In genomic region chr12:116916714-116917114, GRCh38 we compare ENCODE assay signal across 9 cellular contexts. TPM values are rescaled to one million over a fixed set of nuclear protein-coding genes. Genes with fewer than 3 reads are reported as not detected.
DNase-seq lines count a peak whose midpoint lies in the region; ATAC-seq, FAIRE-seq and TF ChIP-seq lines count a peak whose summit lies in the region.
"Had no signal": no experiment of that assay in that cellular context is flagged by ENCODE, and none has a peak within 500 bp of the region (broad histone marks: within the 10 kb centered on the region; RNA-seq: fewer than 3 reads in every experiment).

No MANE protein-coding gene starts in this region.

- ATAC-seq in GM19452 (IDR thresholded peaks at IDR 0.05; ENCODE audit: unreplicated experiment) (peak; percentile 80), HG03469 (IDR thresholded peaks at IDR 0.05; ENCODE audit: unreplicated experiment) (peak; percentile 81), K562 (peak; percentile 80)

- H3K9me3 ChIP-seq in SJSA1 (replicated peaks) (0 out of 2 replicates have a peak, but pooled peaks cover 4% of the 10 kb centered on the region), K562 (replicated peaks; ENCODE audit: control insufficient read depth, insufficient read depth, low read depth, low read length) (no peaks in the 10 kb centered on the region), sigmoid colon (no peaks in the 10 kb centered on the region)

- TF ChIP-seq CTCF in K562 (IDR thresholded peaks at IDR 0.05 in 2 of 3, conservative IDR thresholded peaks at IDR 0.05 in 1 of 3; ENCODE audit: insufficient read depth in 2 of 3, low read depth in 1 of 3, low read length in 3 of 3) (peak; percentile 56 to 76 (median 62)), sigmoid colon (IDR thresholded peaks at IDR 0.05) (no peak)

- FAIRE-seq in K562 (lab: Jason Lieb, UNC), result peak; percentile 81

- H3K9ac ChIP-seq in K562 (ENCODE audit: insufficient read depth in 1 of 2, low read depth in 2 of 2, low read length in 2 of 2), result peak overlapping the region in 1 of 2 experiments; percentile 27; a peak in 2 of 4 replicates

- peak overlapping the region; percentile 59 for H3K4me2 ChIP-seq in K562 (ENCODE audit: insufficient read depth, low read length)

- H3K27ac ChIP-seq in SJSA1, result no peak overlapping the region; the same call in 1 of the 2 replicates
- H3K27ac ChIP-seq in K562 (ENCODE audit: extremely low read depth, low read depth, low read length), result peak overlapping the region; percentile 34; the same call in 1 of the 3 replicates
- H3K27ac ChIP-seq in sigmoid colon, result no peak overlapping the region

- peak; percentile 49 to 75 for TF ChIP-seq RAD21 in K562 (CRISPR knock-in tag; conservative IDR thresholded peaks at IDR 0.05 in 1 of 2, IDR thresholded peaks at IDR 0.05 in 1 of 2)

- 8% methylated on average over 4 of the region's 5 CpGs for WGBS in K562 (ENCODE audit: insufficient coverage, low coverage, missing lambda C conversion rate)
- WGBS in sigmoid colon, 2 donors, result 60 to 64% methylated on average over 5 of the region's 5 CpGs

- peaks cover 38% of the 10 kb centered on the region for H3K36me3 ChIP-seq in SJSA1
- H3K36me3 ChIP-seq in K562 (ENCODE audit: control insufficient read depth, insufficient read depth, low read length), result peaks cover 10% of the 10 kb centered on the region; the same call in 2 of the 3 replicates
- H3K36me3 ChIP-seq in sigmoid colon, result peaks cover 0 to 7% (median 0%) of the 10 kb centered on the region in 4 donors

- no peaks in the 10 kb centered on the region for H4K20me1 ChIP-seq in K562 (replicated peaks; ENCODE audit: control insufficient read depth, insufficient read depth, low read length)

- H3K9me1 ChIP-seq in K562 (ENCODE audit: control insufficient read depth, insufficient read depth, low read length), result no peaks in the 10 kb centered on the region

- H3K4me1 ChIP-seq in SJSA1 (replicated peaks) (peaks cover 17% of the 10 kb centered on the region), K562 (replicated peaks in 1 of 2; ENCODE audit: control insufficient read depth in 2 of 2, insufficient read depth in 2 of 2, low read length in 2 of 2) (peaks cover 19 to 48% of the 10 kb centered on the region in 2 experiments), sigmoid colon (peaks cover 0 to 15% (median 9%) of the 10 kb centered on the region in 4 donors)

- no peak for TF ChIP-seq POLR2A in K562 (conservative IDR thresholded peaks at IDR 0.05)
- TF ChIP-seq POLR2A in sigmoid colon (IDR thresholded peaks at IDR 0.05), result no peak

- peaks cover 47% of the 10 kb centered on the region for H3K79me2 ChIP-seq in K562 (ENCODE audit: control insufficient read depth, insufficient read depth, low read length)

- H3K27me3 ChIP-seq in SJSA1 (replicated peaks), result no peaks in the 10 kb centered on the region
- no peaks in the 10 kb centered on the region for H3K27me3 ChIP-seq in K562 (ENCODE audit: control insufficient read depth in 2 of 2, insufficient read depth in 2 of 2, low read length in 2 of 2)
- H3K27me3 ChIP-seq in sigmoid colon, result no peaks in the 10 kb centered on the region

- CTCF ChIA-PET in K562 (lab: Yijun Ruan, JAX; ENCODE audit: low intra/inter-chr PET ratio), result no interaction called here

- peak; percentile 13 for DNase-seq in DMS 273 treated with DMSO at 0.1 percent for 48 hours (lab: John Stamatoyannopoulos, UW)
- peak; percentile 68 to 76 for DNase-seq in SJSA1 (ENCODE audit: low read depth in 1 of 2, low spot score in 2 of 2)
- peak; percentile 65 to 83 (median 71) for DNase-seq in K562 (ENCODE audit: extremely low read depth in 1 of 4, low spot score in 3 of 4)
- peak; percentile 16 for DNase-seq in mucosa of gallbladder (ENCODE audit: low spot score)
- DNase-seq in inferior parietal cortex (ENCODE audit: extremely low spot score), result no peak
- no peak for DNase-seq in sigmoid colon

- H3K4me3 ChIP-seq in SJSA1, result no peak overlapping the region
- no peak overlapping the region for H3K4me3 ChIP-seq in K562
- H3K4me3 ChIP-seq in sigmoid colon, result no peak overlapping the region

- TF ChIP-seq EP300 in K562 (IDR thresholded peaks at IDR 0.05; ENCODE audit: low read length) (peak; percentile 4; the same call in 1 of the 2 replicates), sigmoid colon (IDR thresholded peaks at IDR 0.05) (no peak)

- no TSS peak for BruUV-seq in K562 (replicated peaks; lab: Mats Ljungman, UMichigan)

- intact Hi-C loops in K562 (cut with micrococcal nuclease), result loop anchor here (2.0 kb wide), 1 partner anchor 214 kb away; no protein-coding TSS in a partner anchor
- intact Hi-C loops in sigmoid colon (cut with DNase I), result loop anchor here (5.0 kb wide), 1 partner anchor 99 kb away; no protein-coding TSS in a partner anchor

- in situ Hi-C loops in K562 (cut with MboI), result no loop called here

- no peak overlapping the region for H2AFZ ChIP-seq in K562 (ENCODE audit: low read depth, low read length)

- POLR2A ChIA-PET in K562 (lab: Yijun Ruan, JAX), result interaction anchor here (1.0 to 1.1 kb wide), 2 partner anchors 10 to 74 kb away, joined by 3 to 6 read pairs; no protein-coding TSS in a partner anchor

TF ChIP-seq in K562, 482 proteins besides CTCF, POLR2A, EP300 and RAD21 (continues in another document):
- TF ChIP-seq TBL1XR1 (IDR thresholded peaks at IDR 0.05; ENCODE audit: low read length in 2 of 2), result no peak
- no peak for TF ChIP-seq ZNF707 (CRISPR knock-in tag; conservative IDR thresholded peaks at IDR 0.05)
- TF ChIP-seq NFE2L1 (tag; IDR thresholded peaks at IDR 0.05; ENCODE audit: borderline replicate concordance, low read depth), result no peak

RNA-seq across cellular contexts. Expression of gene FBXW8, which starts 6.0 kb away (rescaled TPM):
- total RNA-seq in SJSA1 (2014; rRNA removed; shearing (Covaris generic)), result 9.9 and 10.3 TPM in 2 replicates
- 22.7 and 26.4 TPM in 2 replicates for total RNA-seq in K562 (2011; cell fraction: chromatin; rRNA removed; ENCODE audit: low replicate concordance)
- 9.8 and 11.3 TPM in 2 replicates for total RNA-seq in K562 (2011; cell fraction: nucleolus; rRNA removed)
- total RNA-seq in K562 (2011; cell fraction: nucleoplasm; rRNA removed), result 17.7 and 31.7 TPM in 2 replicates
- total RNA-seq in K562 (2014; rRNA removed) (6.7 and 7.0 TPM in 2 replicates), K562 (2014; rRNA removed; fragmentation: Illumina TruSeq; extraction: Trizol) (2.7 and 3.9 TPM in 2 replicates), K562 (2015; rRNA removed; fragmentation: Illumina TruSeq; extraction: Trizol) (4.0 and 4.1 TPM in 2 replicates), K562 (2021) (8.1 and 8.3 TPM in 2 replicates), mucosa of gallbladder (11.7 TPM), sigmoid colon (10 to 100 TPM in 2 of 4 donors, 1 to 10 TPM in 2; 7.7 to 19.1 (median 10.7) TPM)
- polyA plus RNA-seq in K562 (2011; rRNA removed) (6.7 and 9.7 TPM in 2 replicates), K562 (2014; fragmentation: Illumina TruSeq; extraction: Trizol) (4.8 and 6.2 TPM in 2 replicates), K562 (2014; fragmentation: Nextera tagmentation; extraction: Ambion mirVana) (under 1 TPM; 0.58 to 0.69 TPM), K562 (2014; rRNA removed) (3.6 and 4.4 TPM in 2 replicates), sigmoid colon (1 to 10 TPM; 2.3 to 6.3 (median 3.0) TPM)
- 6.4 and 7.3 TPM in 2 replicates for polyA plus RNA-seq in K562 (2011; cell fraction: cytosol; rRNA removed)
- 13.8 and 15.6 TPM in 2 replicates for polyA plus RNA-seq in K562 (2011; cell fraction: nucleus; rRNA removed)
- 4.6 and 9.9 TPM in 2 replicates for polyA plus RNA-seq in K562 (2012)
- polyA minus RNA-seq in K562 (2011; rRNA and poly(A)+ RNA removed), result 15.4 and 19.4 TPM in 2 replicates
- 5.4 and 9.7 TPM in 2 replicates for polyA minus RNA-seq in K562 (2011; cell fraction: cytosol; rRNA and poly(A)+ RNA removed)
- polyA minus RNA-seq in K562 (2011; cell fraction: nucleus; rRNA and poly(A)+ RNA removed), result 9.0 and 12.6 TPM in 2 replicates

RNA-seq across cellular contexts. Expression of gene HRK, which starts 35.5 kb away (rescaled TPM):
- not detected in 2 replicates for total RNA-seq in SJSA1 (2014; rRNA removed; shearing (Covaris generic))
- not detected in 2 replicates for total RNA-seq in K562 (2011; cell fraction: chromatin; rRNA removed; ENCODE audit: low replicate concordance)
- total RNA-seq in K562 (2011; cell fraction: nucleolus; rRNA removed), result not detected in 2 replicates
- not detected in 2 replicates for total RNA-seq in K562 (2011; cell fraction: nucleoplasm; rRNA removed)
- 0.05 TPM in 1 of 2 replicates, not detected in the other for total RNA-seq in K562 (2014; rRNA removed)
- total RNA-seq in K562 (2014; rRNA removed; fragmentation: Illumina TruSeq; extraction: Trizol), result 0.04 TPM in 1 of 2 replicates, not detected in the other
- total RNA-seq in K562 (2015; rRNA removed; fragmentation: Illumina TruSeq; extraction: Trizol), result not detected in 2 replicates
- total RNA-seq in K562 (2021), result not detected in 2 replicates
- polyA plus RNA-seq in K562 (2011; rRNA removed), result 0.04 TPM in 1 of 2 replicates, not detected in the other
- polyA plus RNA-seq in K562 (2011; cell fraction: cytosol; rRNA removed), result 0.01 TPM in 2 replicates
- not detected in 2 replicates for polyA plus RNA-seq in K562 (2011; cell fraction: nucleus; rRNA removed)
- 0.10 TPM in 1 of 2 replicates, not detected in the other for polyA plus RNA-seq in K562 (2012)
- polyA plus RNA-seq in K562 (2014; fragmentation: Illumina TruSeq; extraction: Trizol), result not detected in 2 replicates
- not detected for polyA plus RNA-seq in K562 (2014; fragmentation: Nextera tagmentation; extraction: Ambion mirVana)
- polyA plus RNA-seq in K562 (2014; rRNA removed), result 0.01 TPM in 1 of 2 replicates, not detected in the other
- polyA minus RNA-seq in K562 (2011; rRNA and poly(A)+ RNA removed), result 0.03 TPM in 1 of 2 replicates, not detected in the other
- polyA minus RNA-seq in K562 (2011; cell fraction: cytosol; rRNA and poly(A)+ RNA removed), result not detected in 2 replicates
- polyA minus RNA-seq in K562 (2011; cell fraction: nucleus; rRNA and poly(A)+ RNA removed), result not detected in 2 replicates
- total RNA-seq in mucosa of gallbladder, result 0.03 TPM
- under 1 TPM in 1 of 4 donors, not detected in 3; under 0.01 TPM for total RNA-seq in sigmoid colon
- under 1 TPM; under 0.01 to 0.92 (median 0.38) TPM for polyA plus RNA-seq in sigmoid colon
- total RNA-seq: T-helper 2 cell treated with Interferon-gamma antibody and Interleukin-4, amounts not matched to agents 100 ng/mL and 5 ng/mL, for 36 hours had no signal

Comparison
In these comparisons a context has a peak if more than half of its experiments do, and no peak if none do; other contexts are left out.
1. DNase-seq: peak in DMS 273 treated with DMSO at 0.1 percent for 48 hours (single experiment), SJSA1 (2 of 2), K562 (4 of 4) and mucosa of gallbladder (single experiment); none in inferior parietal cortex (single experiment) and sigmoid colon (single experiment).
2. CTCF ChIP-seq: peak in K562 (3 of 3); none in sigmoid colon (0 of 4).
3. Peak in every context shown above with its lines, with median percentiles within 50 percentile points of each other: ATAC-seq.